ENCODE assay signal across 8 cellular contexts in genomic region chr13:49585220-49586157, GRCh38. TPM values are rescaled to one million over a fixed set of nuclear protein-coding genes. Genes with fewer than 3 reads are reported as not detected.
DNase-seq lines count a peak whose midpoint lies in the region; ATAC-seq, FAIRE-seq and TF ChIP-seq lines count a peak whose summit lies in the region.

TSS of gene RCBTB1 (minus strand) at chr13:49585558. CDS start at chr13:49567279, 18,279 bp downstream.

- FAIRE-seq in RCC 7860 (lab: Jason Lieb, UNC), result no peak

- TF ChIP-seq CTCF in fibroblast of pulmonary artery (IDR thresholded peaks at IDR 0.05; ENCODE audit: low read length, missing control alignments), result no peak
- TF ChIP-seq CTCF in natural killer cell (IDR thresholded peaks at IDR 0.05), result no peak

- peak within 1 kb of the TSS; percentile 92 for H3K4me3 Mint-ChIP-seq in natural killer cell

- H3K36me3 Mint-ChIP-seq in natural killer cell, result no peaks in the 10 kb centered on the region

- peak within 1 kb of the TSS; percentile 65 to 88 for H3K27ac Mint-ChIP-seq in natural killer cell

- H3K4me3 ChIP-seq in fibroblast of pulmonary artery (replicated peaks; ENCODE audit: low read depth, low read length), result peak within 1 kb of the TSS; percentile 81

- DNase-seq in DMS 273 (lab: John Stamatoyannopoulos, UW; ENCODE audit: unreplicated experiment) (peak; percentile 83), HUDEP-2 (lab: John Stamatoyannopoulos, UW; ENCODE audit: unreplicated experiment in 76 of 76) (peak in 64 of 76 experiments; percentile 1 to 82 (median 44)), RCC 7860 (ENCODE audit: low spot score) (peak; percentile 31), fibroblast of pulmonary artery (ENCODE audit: low read depth) (peak; percentile 59), natural killer cell (peak; percentile 72)
- DNase-seq in activated T-helper 9 cell treated with anti-CD3 and anti-CD28 coated beads, Interleukin-2, amount 50 U/mL, for 16 hours (ENCODE audit: low read depth), result peak; percentile 64
- DNase-seq in stimulated activated naive CD4-positive, alpha-beta T cell treated with Interleukin-2 at 50 U/mL for 16 hours (lab: John Stamatoyannopoulos, UW), result peak; percentile 67

- intact Hi-C loops in natural killer cell (cut with micrococcal nuclease), result no loop called here

- ATAC-seq in GM21367 (IDR thresholded peaks at IDR 0.05; ENCODE audit: unreplicated experiment) (peak; percentile 85), natural killer cell (peak; percentile 93 to 98 (median 96))

- H3K9me3 Mint-ChIP-seq in natural killer cell, result no peaks in the 10 kb centered on the region

- peaks cover 23 to 34% of the 10 kb centered on the region in 2 donors for H3K4me1 Mint-ChIP-seq in natural killer cell

- no peaks in the 10 kb centered on the region for H3K27me3 Mint-ChIP-seq in natural killer cell (ENCODE audit: low read depth in 2 of 2)

RNA-seq across cellular contexts. Expression of gene RCBTB1, which starts in this region (rescaled TPM):
- total RNA-seq in natural killer cell, result 10 to 100 TPM; 19.7 to 28.5 (median 28.4) TPM

Comparison
In these comparisons a context has a peak if more than half of its experiments do, and no peak if none do; other contexts are left out.
1. Peak in every context shown above with its lines: DNase-seq, ATAC-seq and H3K4me3 ChIP-seq.
2. DNase-seq: peak in every context shown above with its lines; median percentile 83 in DMS 273; 72 in natural killer cell; 67 in stimulated activated naive CD4-positive, alpha-beta T cell treated with Interleukin-2 at 50 U/mL for 16 hours; 64 in activated T-helper 9 cell treated with anti-CD3 and anti-CD28 coated beads, Interleukin-2, amount 50 U/mL, for 16 hours; 59 in fibroblast of pulmonary artery; 44 in HUDEP-2; 31 in RCC 7860.